18 cellular contexts compared by ENCODE assay signal in the genomic region with DNA sequence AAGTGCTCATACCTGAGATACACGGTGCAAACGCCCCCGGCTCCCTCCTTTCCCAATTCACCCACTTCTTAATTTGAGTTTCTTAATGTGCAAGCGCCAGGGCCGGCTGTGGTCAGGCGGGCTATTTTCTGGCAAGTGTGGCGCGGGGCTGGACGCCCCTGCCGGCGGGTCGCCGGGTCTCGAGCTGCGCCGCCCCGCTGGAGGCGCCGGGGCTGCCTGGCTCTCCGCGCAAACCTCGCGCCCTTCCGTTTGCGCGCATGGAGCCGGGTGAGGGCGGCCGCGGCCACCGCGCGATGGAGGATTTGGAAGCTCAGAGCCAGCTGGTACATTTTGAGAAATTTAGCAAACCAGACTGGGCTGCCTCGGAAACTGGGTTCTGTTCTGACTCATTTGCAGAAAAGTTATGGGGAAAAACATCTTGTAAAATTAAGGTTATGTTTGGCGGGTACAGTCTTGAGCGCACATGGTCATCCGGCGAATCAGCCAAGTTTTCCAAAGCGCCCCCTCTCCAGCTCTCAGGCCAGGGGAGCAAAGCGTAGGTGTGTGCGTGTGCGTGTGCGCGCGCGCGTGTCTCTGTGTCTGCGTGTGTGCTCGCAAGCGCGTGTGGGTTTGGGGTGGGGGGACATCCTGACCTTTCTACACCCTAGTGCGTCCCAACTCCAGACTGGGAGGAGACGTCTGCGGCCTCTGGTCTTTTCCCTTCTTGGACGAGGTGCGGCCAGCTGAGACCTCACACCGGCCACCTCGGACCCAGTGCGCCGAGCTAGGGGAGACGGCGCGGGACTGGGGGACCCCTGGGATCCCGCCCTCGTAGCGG. TPM values are rescaled to one million over a fixed set of nuclear protein-coding genes. Genes with fewer than 3 reads are reported as not detected.
A peak's percentile ranks its signal among the peaks of the same experiment; 100 is the strongest.
DNase-seq lines count a peak whose midpoint lies in the region; FAIRE-seq and TF ChIP-seq lines count a peak whose summit lies in the region.
"Had no signal": no experiment of that assay in that cellular context is flagged by ENCODE, and none has a peak within 500 bp of the region (broad histone marks: within the 10 kb centered on the region; RNA-seq: fewer than 3 reads in every experiment).

No MANE protein-coding gene starts in this region.

- H3K27me3 ChIP-seq in H1 (replicated peaks in 1 of 4; ENCODE audit: control insufficient read depth in 3 of 4, extremely low read depth in 1 of 4, insufficient read depth in 3 of 4, low read length in 3 of 4) (peaks cover 35 to 79% (median 62%) of the 10 kb centered on the region in 4 experiments), mesendoderm (ENCODE audit: insufficient read depth, low read length, poor library complexity) (peaks cover 15% of the 10 kb centered on the region), left ventricle myocardium inferior (ENCODE audit: low read depth) (peaks cover 100% of the 10 kb centered on the region)
- peaks cover 11% of the 10 kb centered on the region for H3K27me3 ChIP-seq in CD8-positive, alpha-beta memory T cell (ENCODE audit: insufficient read depth, low read length, poor library complexity, severe bottlenecking)

- peak overlapping the region; percentile 72; the same call in 1 of the 2 replicates for H2BK20ac ChIP-seq in H1 (ENCODE audit: low read length)

- no peak overlapping the region for H3K9ac ChIP-seq in H1 (replicated peaks in 1 of 4; ENCODE audit: extremely low read depth in 1 of 4, low read depth in 3 of 4, low read length in 3 of 4)
- peak overlapping the region; percentile 58 for H3K9ac ChIP-seq in mesendoderm (ENCODE audit: low read length)

- no peak overlapping the region for H3K27ac Mint-ChIP-seq in CD8-positive, alpha-beta memory T cell
- H3K27ac Mint-ChIP-seq: activated naive CD4-positive, alpha-beta T cell treated with anti-CD3 and anti-CD28 coated beads, Interleukin-2, amount 10 ng/mL, durations not matched to agents 7 days and 5 days; dendritic cell treated with granulocyte-macrophage colony-stimulating factor and Interleukin-4, amounts not matched to agents 40 ng/mL and 50 ng/mL, for 4 days; T-helper 2 cell treated with Interferon-gamma antibody and Interleukin-4, amounts not matched to agents 5 μg/mL and 100 μg/mL, for 36 hours had no signal

- H3K79me2 ChIP-seq in H1 (ENCODE audit: control insufficient read depth in 1 of 2, insufficient read depth in 2 of 2, low read length in 2 of 2) (no peaks in the 10 kb centered on the region), mesendoderm (ENCODE audit: control insufficient read depth, insufficient read depth, low read length) (no peaks in the 10 kb centered on the region)

- H2BK5ac ChIP-seq in H1 (ENCODE audit: low read depth, low read length) (no peak overlapping the region; the same call in 1 of the 2 replicates), mesendoderm (ENCODE audit: low read length) (peak overlapping the region; percentile 31)

- H3K9me3 ChIP-seq in H1 (ENCODE audit: insufficient read depth in 2 of 2, low read depth in 1 of 2, low read length in 1 of 2) (no peaks in the 10 kb centered on the region), left ventricle myocardium inferior (replicated peaks) (no peaks in the 10 kb centered on the region)
- H3K9me3 ChIP-seq in CD8-positive, alpha-beta memory T cell (ENCODE audit: low read length) = no peaks in the 10 kb centered on the region
- H3K9me3 ChIP-seq: body of pancreas, heart right ventricle had no signal

- H3K4me1 ChIP-seq in H1 (replicated peaks in 1 of 4; ENCODE audit: control insufficient read depth in 3 of 4, insufficient read depth in 4 of 4, low read length in 3 of 4) (peaks cover 13 to 38% (median 22%) of the 10 kb centered on the region in 4 experiments), mesendoderm (ENCODE audit: control insufficient read depth, low read depth, low read length) (no peaks in the 10 kb centered on the region), left ventricle myocardium inferior (no peaks in the 10 kb centered on the region)
- no peaks in the 10 kb centered on the region for H3K4me1 ChIP-seq in CD8-positive, alpha-beta memory T cell (ENCODE audit: insufficient read depth, low read length)
- H3K4me1 ChIP-seq: body of pancreas, heart right ventricle had no signal

- no peak overlapping the region for H3K27ac ChIP-seq in H1 (ENCODE audit: low read depth, low read length)
- H3K27ac ChIP-seq in mesendoderm (ENCODE audit: low read depth, low read length) = no peak overlapping the region
- no peak overlapping the region for H3K27ac ChIP-seq in CD8-positive, alpha-beta memory T cell (ENCODE audit: low read depth, low read length)
- no peak overlapping the region for H3K27ac ChIP-seq in left ventricle myocardium inferior (replicated peaks)
- H3K27ac ChIP-seq: body of pancreas, heart right ventricle had no signal

- peaks cover 16% of the 10 kb centered on the region for H3K23me2 ChIP-seq in H1 (ENCODE audit: low read depth, low read length)

- no peak for TF ChIP-seq EP300 in H1 (IDR thresholded peaks at IDR 0.05; ENCODE audit: borderline replicate concordance in 1 of 2, low read depth in 2 of 2, low read length in 2 of 2)

- intact Hi-C loops in left ventricle myocardium inferior (cut with micrococcal nuclease) = no loop called here

- H3K36me3 ChIP-seq in H1 (ENCODE audit: control insufficient read depth in 2 of 4, insufficient read depth in 4 of 4, low read length in 3 of 4) (no peaks in the 10 kb centered on the region; a peak in 1 of 8 replicates), mesendoderm (ENCODE audit: control insufficient read depth, insufficient read depth, low read length) (no peaks in the 10 kb centered on the region), left ventricle myocardium inferior (no peaks in the 10 kb centered on the region)
- no peaks in the 10 kb centered on the region for H3K36me3 ChIP-seq in CD8-positive, alpha-beta memory T cell (ENCODE audit: insufficient read depth, low read length)
- H3K36me3 ChIP-seq: heart right ventricle had no signal

- no peak overlapping the region for H3K23ac ChIP-seq in H1 (ENCODE audit: insufficient read length)
- H3K23ac ChIP-seq in mesendoderm (ENCODE audit: low read length) = no peak overlapping the region

- H3K4me1 Mint-ChIP-seq in CD8-positive, alpha-beta memory T cell = no peaks in the 10 kb centered on the region
- H3K4me1 Mint-ChIP-seq: activated naive CD4-positive, alpha-beta T cell treated with anti-CD3 and anti-CD28 coated beads, Interleukin-2, amount 10 ng/mL, durations not matched to agents 7 days and 5 days had no signal

- H3K4ac ChIP-seq in H1 (replicated peaks; ENCODE audit: insufficient read length, low read depth, low read length) (no peak overlapping the region), mesendoderm (ENCODE audit: low read depth, low read length) (no peak overlapping the region)

- peaks cover 0 to 5% (median 3%) of the 10 kb centered on the region in 5 donors for H3K9me3 Mint-ChIP-seq in CD8-positive, alpha-beta memory T cell
- H3K9me3 Mint-ChIP-seq: activated naive CD4-positive, alpha-beta T cell treated with anti-CD3 and anti-CD28 coated beads, Interleukin-2, amount 10 ng/mL, durations not matched to agents 7 days and 5 days; dendritic cell treated with granulocyte-macrophage colony-stimulating factor and Interleukin-4, amounts not matched to agents 40 ng/mL and 50 ng/mL, for 4 days; T-helper 2 cell treated with Interferon-gamma antibody and Interleukin-4, amounts not matched to agents 5 μg/mL and 100 μg/mL, for 36 hours had no signal

- peak overlapping the region; percentile 55; the same call in 1 of the 2 replicates for H2BK12ac ChIP-seq in H1 (ENCODE audit: low read depth, low read length)

- H4K20me1 ChIP-seq in H1 (replicated peaks in 1 of 2; ENCODE audit: control insufficient read depth in 1 of 2, insufficient read depth in 2 of 2, low read length in 2 of 2) = no peaks in the 10 kb centered on the region

- H3K79me1 ChIP-seq in H1 (ENCODE audit: low read depth, low read length) (no peaks in the 10 kb centered on the region), mesendoderm (ENCODE audit: low read length) (no peaks in the 10 kb centered on the region)

- H2AK5ac ChIP-seq in H1 (ENCODE audit: low read depth, low read length) (no peak overlapping the region), mesendoderm (ENCODE audit: low read length) (no peak overlapping the region)

- peak; percentile 80 for DNase-seq in ELF-1 (ENCODE audit: low read depth, low spot score)
- no peak for DNase-seq in HTR-8/SVneo (ENCODE audit: insufficient read length, low spot score)
- peak in 1 of 2 experiments; percentile 77 for DNase-seq in H1 (ENCODE audit: low read depth in 1 of 2, low spot score in 2 of 2)
- DNase-seq in mesendoderm = peak; percentile 71
- DNase-seq in CD8-positive, alpha-beta memory T cell = no peak
- DNase-seq in left ventricle myocardium inferior = no peak
- no peak for DNase-seq in effector CD8-positive, alpha-beta T cell (lab: John Stamatoyannopoulos, UW)
- DNase-seq in UCSD-AML1 (lab: John Stamatoyannopoulos, UW; ENCODE audit: unreplicated experiment) = no peak
- DNase-seq: activated CD4-positive, alpha-beta T cell treated with anti-CD3 and anti-CD28 coated beads for 48 hours; activated naive CD4-positive, alpha-beta T cell treated with anti-CD3 and anti-CD28 coated beads, Interleukin-2, amount 10 ng/mL, durations not matched to agents 7 days and 5 days; body of pancreas; heart right ventricle; KG1; left colon; NCI-H1105 treated with DMSO at 0.1 percent for 48 hours; NCI-H226 had no signal

- no peak overlapping the region; the same call in 1 of the 2 replicates for H2AFZ ChIP-seq in H1 (ENCODE audit: low read length)

- H4K91ac ChIP-seq in H1 (replicated peaks; ENCODE audit: insufficient read length, low read length) = peak overlapping the region; percentile 81

- H2BK120ac ChIP-seq in H1 (replicated peaks; ENCODE audit: low read depth, low read length) = no peak overlapping the region
- no peak overlapping the region for H2BK120ac ChIP-seq in mesendoderm (ENCODE audit: low read depth, low read length)

- H3K18ac ChIP-seq in H1 (ENCODE audit: extremely low read depth, low read length) (peak overlapping the region; percentile 79), mesendoderm (ENCODE audit: low read length) (no peak overlapping the region)

- H3K14ac ChIP-seq in H1 (ENCODE audit: insufficient read length) = no peak overlapping the region

- no peak for TF ChIP-seq POLR2A in H1 (IDR thresholded peaks at IDR 0.05; ENCODE audit: control extremely low read depth in 1 of 2, low read depth in 2 of 2, low read length in 2 of 2)

- TF ChIP-seq CTCF in H1 (IDR thresholded peaks at IDR 0.05; ENCODE audit: control extremely low read depth in 1 of 3, insufficient read depth in 1 of 3, low read depth in 1 of 3, low read length in 3 of 3) (peak; percentile 27 to 50 (median 33)), left ventricle myocardium inferior (IDR thresholded peaks at IDR 0.05; ENCODE audit: borderline replicate concordance) (no peak)

- 2% methylated on average over 65 of the region's 66 CpGs; no CpG with 5 or more reads in 1 of the 2 experiments for WGBS in H1 (ENCODE audit: extremely low coverage in 1 of 2, insufficient coverage in 1 of 2, insufficient read length in 1 of 2, insufficient replicate concordance in 2 of 2, low coverage in 1 of 2, low lambda C conversion rate in 2 of 2, missing lambda C conversion rate in 1 of 2), 2 experiments
- no CpG with 5 or more reads among the region's 66 CpGs for WGBS in mesendoderm (ENCODE audit: extremely low coverage, insufficient coverage, low lambda C conversion rate)

- peak in 1 of 2 experiments; percentile 55; a peak in 3 of 4 replicates for TF ChIP-seq RAD21 in H1 (IDR thresholded peaks at IDR 0.05 in 1 of 2, conservative IDR thresholded peaks at IDR 0.05 in 1 of 2; ENCODE audit: low read depth in 2 of 2, low read length in 2 of 2)

- H3K4me3 ChIP-seq in H1 (ENCODE audit: extremely low read depth in 1 of 4, insufficient read depth in 2 of 4, low read depth in 3 of 4, low read length in 4 of 4) (peak overlapping the region; percentile 37 to 58 (median 42)), mesendoderm (ENCODE audit: low read length) (no peak overlapping the region), left ventricle myocardium inferior (no peak overlapping the region)
- no peak overlapping the region for H3K4me3 ChIP-seq in CD8-positive, alpha-beta memory T cell (ENCODE audit: low read length)
- H3K4me3 ChIP-seq: body of pancreas, heart right ventricle had no signal

- peaks cover 33 to 76% of the 10 kb centered on the region in 2 donors for H3K27me3 Mint-ChIP-seq in CD8-positive, alpha-beta memory T cell

- peak overlapping the region; percentile 11; the same call in 1 of the 2 replicates for H4K8ac ChIP-seq in H1 (ENCODE audit: extremely low read depth, insufficient read depth, low read length)
- no peak overlapping the region for H4K8ac ChIP-seq in mesendoderm (ENCODE audit: low read depth, low read length)

- FAIRE-seq in HTR-8/SVneo (lab: Jason Lieb, UNC) (peak; percentile 33), H1 (lab: Jason Lieb, UNC) (no peak)

- no peaks in the 10 kb centered on the region for H3K36me3 Mint-ChIP-seq in CD8-positive, alpha-beta memory T cell
- H3K36me3 Mint-ChIP-seq: activated naive CD4-positive, alpha-beta T cell treated with anti-CD3 and anti-CD28 coated beads, Interleukin-2, amount 10 ng/mL, durations not matched to agents 7 days and 5 days had no signal

- no peak overlapping the region for H3K56ac ChIP-seq in H1 (replicated peaks; ENCODE audit: insufficient read length, low read depth, low read length)
- peak overlapping the region; percentile 84 for H3K56ac ChIP-seq in mesendoderm (ENCODE audit: low read length)

- H4K5ac ChIP-seq in H1 (ENCODE audit: insufficient read length, low read depth, low read length) = no peak overlapping the region
- H4K5ac ChIP-seq in mesendoderm (ENCODE audit: low read length) = no peak overlapping the region

- peak overlapping the region; percentile 94 to 99 for H3K4me2 ChIP-seq in H1 (ENCODE audit: insufficient read depth in 1 of 2, low read depth in 2 of 2, low read length in 2 of 2)
- peak overlapping the region; percentile 60 for H3K4me2 ChIP-seq in mesendoderm (ENCODE audit: low read length)

- CTCF ChIA-PET in H1 (lab: Charles Lee; ENCODE audit: partially characterized antibody) = interaction anchor here (0.6 to 2.3 kb wide), 17 partner anchors 8 to 261 kb away, joined by 3 to 8 read pairs (median 4); no protein-coding TSS in a partner anchor
- CTCF ChIA-PET in CD8-positive, alpha-beta memory T cell (lab: Charles Lee) = no interaction called here

- H2BK15ac ChIP-seq in H1 (ENCODE audit: low read length) (no peak overlapping the region; the same call in 1 of the 2 replicates), mesendoderm (replicated peaks; ENCODE audit: low read depth) (no peak overlapping the region)

- no peak overlapping the region for H3K4me3 Mint-ChIP-seq in CD8-positive, alpha-beta memory T cell
- H3K4me3 Mint-ChIP-seq: activated naive CD4-positive, alpha-beta T cell treated with anti-CD3 and anti-CD28 coated beads, Interleukin-2, amount 10 ng/mL, durations not matched to agents 7 days and 5 days; dendritic cell treated with granulocyte-macrophage colony-stimulating factor and Interleukin-4, amounts not matched to agents 40 ng/mL and 50 ng/mL, for 4 days; T-helper 2 cell treated with Interferon-gamma antibody and Interleukin-4, amounts not matched to agents 5 μg/mL and 100 μg/mL, for 36 hours had no signal

- POLR2A ChIA-PET in H1 (lab: Charles Lee; ENCODE audit: partially characterized antibody) = interaction anchor here (0.9 to 3.7 kb wide), 7 partner anchors 8 to 118 kb away, joined by 3 to 51 read pairs (median 4); no protein-coding TSS in a partner anchor
- POLR2A ChIA-PET in CD8-positive, alpha-beta memory T cell (lab: Charles Lee) = no interaction called here

RNA-seq across cellular contexts. Expression of gene OTX2, which starts 6.5 kb away (rescaled TPM):
- total RNA-seq in H1 (2021; fragmentation: NEBNext Ultra II Directional; extraction: Animal tissue kit (Norgen Biotek cat#: 25700)) = 33.9 and 37.6 TPM in 2 replicates
- 145 and 155 TPM in 2 replicates for polyA plus RNA-seq in H1 (2011; rRNA removed)
- 128 TPM for polyA plus RNA-seq in H1 (2011; cell fraction: cytosol; rRNA removed)
- polyA plus RNA-seq in H1 (2011; cell fraction: nucleus; rRNA removed) = 155 TPM
- polyA plus RNA-seq in H1 (2012, experiment 1 of 2) = 87.4 to 98.7 TPM (median 90.9 TPM) in 4 replicates
- polyA plus RNA-seq in H1 (2012, experiment 2 of 2) = 20.6 TPM
- 14.9 TPM for polyA plus RNA-seq in H1 (2013, experiment 1 of 2)
- 12.8 TPM for polyA plus RNA-seq in H1 (2013, experiment 2 of 2)
- 345 and 397 TPM in 2 replicates for polyA minus RNA-seq in H1 (2011; rRNA and poly(A)+ RNA removed)
- 105 TPM for polyA minus RNA-seq in H1 (2011; cell fraction: cytosol; rRNA and poly(A)+ RNA removed)
- 216 TPM for polyA minus RNA-seq in H1 (2011; cell fraction: nucleus; rRNA and poly(A)+ RNA removed)
- polyA plus RNA-seq in mesendoderm (2013, experiment 1 of 2) = 74.3 TPM
- polyA plus RNA-seq in mesendoderm (2013, experiment 2 of 2) = 76.2 TPM
- total RNA-seq in CD8-positive, alpha-beta memory T cell = not detected
- not detected for polyA plus RNA-seq in CD8-positive, alpha-beta memory T cell
- not detected for total RNA-seq in left ventricle myocardium inferior
- total RNA-seq: body of pancreas, heart right ventricle, left colon had no signal
- polyA plus RNA-seq: heart right ventricle had no signal

Comparison
In these comparisons a context has a peak if more than half of its experiments do, and no peak if none do; other contexts are left out.
1. DNase-seq: peak in ELF-1 (single experiment) and mesendoderm (single experiment); none in HTR-8/SVneo (single experiment), CD8-positive, alpha-beta memory T cell (0 of 5), left ventricle myocardium inferior (single experiment), effector CD8-positive, alpha-beta T cell (single experiment) and UCSD-AML1 (single experiment).
2. H3K4me3 ChIP-seq: peak in H1 (4 of 4); none in mesendoderm (single experiment), CD8-positive, alpha-beta memory T cell (single experiment) and left ventricle myocardium inferior (single experiment).
3. RNA of gene OTX2, which starts 6.5 kb away (total RNA-seq): 33.9 to 37.6 TPM in H1; not detected in CD8-positive, alpha-beta memory T cell and not detected in left ventricle myocardium inferior (single experiment); every median in the first group is over 10 times any median in the second.